ENCODE assay signal across 9 cellular contexts in genomic region chr15:51341366-51342248, GRCh38. TPM values are rescaled to one million over a fixed set of nuclear protein-coding genes. Genes with fewer than 3 reads are reported as not detected.
DNase-seq lines count a peak whose midpoint lies in the region; ATAC-seq and TF ChIP-seq lines count a peak whose summit lies in the region.
"Had no signal": no experiment of that assay in that cellular context is flagged by ENCODE, and none has a peak within 500 bp of the region (broad histone marks: within the 10 kb centered on the region; RNA-seq: fewer than 3 reads in every experiment).

Gene GLDN (plus strand): TSS chr15:51341655. CDS start chr15:51341685, 30 bp downstream.

- peaks cover 3 to 14% of the 10 kb centered on the region in 2 donors for H3K4me1 ChIP-seq in ascending aorta

- H3K36me3 ChIP-seq in ascending aorta = no peaks in the 10 kb centered on the region

- H3K4me3 ChIP-seq in HL-60 (replicated peaks; ENCODE audit: insufficient read depth, low read length) (peak within 1 kb of the TSS; percentile 44), ascending aorta (peak within 1 kb of the TSS; percentile 69 to 77), iPS-18c (ENCODE audit: insufficient read depth, low read depth, low read length) (peak within 1 kb of the TSS; percentile 51), skeletal muscle cell (ENCODE audit: low read depth, low read length) (peak within 1 kb of the TSS; percentile 42)

- TF ChIP-seq CTCF in HL-60 (IDR thresholded peaks at IDR 0.05; ENCODE audit: insufficient read depth, low read length) (no peak), ascending aorta (IDR thresholded peaks at IDR 0.05) (peak in 1 of 3 experiments; percentile 2)

- no peaks in the 10 kb centered on the region for H3K9me3 ChIP-seq in ascending aorta
- H3K9me3 ChIP-seq in iPS-18c (ENCODE audit: control insufficient read depth, insufficient read depth, low read length) = no peaks in the 10 kb centered on the region

- intact Hi-C loops in ascending aorta (cut with DNase I) = no loop called here

- no peak within 1 kb of the TSS for H3K27ac ChIP-seq in HL-60 (replicated peaks)
- H3K27ac ChIP-seq in ascending aorta = peak within 1 kb of the TSS; percentile 91 to 94
- H3K27ac ChIP-seq: KMS-11 had no signal

- peak in 1 of 2 experiments; percentile 11 for DNase-seq in HL-60 (ENCODE audit: low read depth in 1 of 2, low spot score in 1 of 2)
- peak; percentile 40 to 91 for DNase-seq in ascending aorta (ENCODE audit: low spot score in 2 of 2)
- DNase-seq in skeletal muscle cell (ENCODE audit: low read depth) = no peak
- no peak for DNase-seq in SIG-M5 treated with dmso at 0.1 percent for 504 hours (lab: John Stamatoyannopoulos, UW; ENCODE audit: unreplicated experiment)

- no peak for ATAC-seq in GM21360 (IDR thresholded peaks at IDR 0.05; ENCODE audit: unreplicated experiment)
- ATAC-seq in HG03175 (IDR thresholded peaks at IDR 0.05; ENCODE audit: unreplicated experiment) = no peak
- ATAC-seq in GM18858 (IDR thresholded peaks at IDR 0.05; ENCODE audit: unreplicated experiment) = no peak

- peaks cover 5% of the 10 kb centered on the region for H3K27me3 ChIP-seq in HL-60 (ENCODE audit: insufficient read depth, poor library complexity, severe bottlenecking)
- H3K27me3 ChIP-seq in ascending aorta = no peaks in the 10 kb centered on the region

RNA-seq across cellular contexts. Expression of gene GLDN, which starts in this region (rescaled TPM):
- total RNA-seq in ascending aorta = 3.4 TPM

Comparison
In these comparisons a context has a peak if more than half of its experiments do, and no peak if none do; other contexts are left out.
1. DNase-seq: peak in ascending aorta (2 of 2); none in skeletal muscle cell (single experiment) and SIG-M5 treated with dmso at 0.1 percent for 504 hours (single experiment).
2. Peak in every context shown above with its lines, with median percentiles within 50 percentile points of each other: H3K4me3 ChIP-seq.